Comparison of ENCODE assay signal across 8 cellular contexts in the genomic region with DNA sequence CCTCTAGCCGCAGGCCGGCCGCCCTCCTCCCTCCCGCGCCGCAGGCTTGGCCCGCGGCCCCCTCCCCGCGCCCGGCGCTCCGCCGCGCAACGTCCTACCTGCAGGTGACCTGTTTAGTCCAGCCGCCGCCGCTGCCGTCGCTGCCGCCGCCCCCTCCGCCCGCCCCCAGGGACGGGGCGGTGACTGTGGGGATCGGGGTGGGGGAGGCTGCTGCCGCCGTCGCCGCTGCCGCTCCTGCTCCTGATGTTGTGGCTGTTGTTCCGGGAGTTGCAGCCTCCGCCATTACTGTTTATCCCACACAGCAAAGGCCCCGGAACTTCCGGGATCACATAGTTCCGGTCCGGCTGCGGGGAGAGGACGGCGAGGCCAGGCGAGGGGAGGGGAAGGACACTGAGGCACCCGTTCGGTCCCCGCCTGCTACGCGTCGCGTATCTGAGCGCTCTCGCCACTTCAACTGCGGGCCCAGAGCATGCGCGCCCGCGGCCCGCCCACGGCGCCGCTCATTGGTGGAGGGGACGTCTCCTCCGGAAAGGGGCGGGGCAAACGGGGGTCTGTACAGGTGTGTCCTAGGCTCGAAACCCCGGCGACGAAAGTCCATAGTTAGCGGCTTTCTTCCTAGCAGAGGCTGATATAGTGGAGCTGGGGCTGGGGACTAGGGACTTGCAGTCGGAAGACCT. TPM values are rescaled to one million over a fixed set of nuclear protein-coding genes. Genes with fewer than 3 reads are reported as not detected.
DNase-seq lines count a peak whose midpoint lies in the region; ATAC-seq, FAIRE-seq and TF ChIP-seq lines count a peak whose summit lies in the region.

A gene with protein sequence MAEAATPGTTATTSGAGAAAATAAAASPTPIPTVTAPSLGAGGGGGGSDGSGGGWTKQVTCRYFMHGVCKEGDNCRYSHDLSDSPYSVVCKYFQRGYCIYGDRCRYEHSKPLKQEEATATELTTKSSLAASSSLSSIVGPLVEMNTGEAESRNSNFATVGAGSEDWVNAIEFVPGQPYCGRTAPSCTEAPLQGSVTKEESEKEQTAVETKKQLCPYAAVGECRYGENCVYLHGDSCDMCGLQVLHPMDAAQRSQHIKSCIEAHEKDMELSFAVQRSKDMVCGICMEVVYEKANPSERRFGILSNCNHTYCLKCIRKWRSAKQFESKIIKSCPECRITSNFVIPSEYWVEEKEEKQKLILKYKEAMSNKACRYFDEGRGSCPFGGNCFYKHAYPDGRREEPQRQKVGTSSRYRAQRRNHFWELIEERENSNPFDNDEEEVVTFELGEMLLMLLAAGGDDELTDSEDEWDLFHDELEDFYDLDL (minus strand): TSS at position 444 of the 677 bp plus-strand sequence. CDS start 161 bp downstream, at position 283.

- intact Hi-C loops in HepG2 (cut with micrococcal nuclease; ENCODE audit: unreplicated experiment), result no loop called here

- ATAC-seq in GM19372 (IDR thresholded peaks at IDR 0.05; ENCODE audit: low read depth, unreplicated experiment) (peak; percentile 90), HG03558 (IDR thresholded peaks at IDR 0.05; ENCODE audit: extremely low read depth, unreplicated experiment) (peak; percentile 88), HepG2 (peak; percentile 97)

- CTCF ChIA-PET in HepG2 (lab: Yijun Ruan, JAX; ENCODE audit: low intra/inter-chr PET ratio, low total read pairs), result no interaction called here

- POLR2A ChIA-PET in HepG2 (lab: Yijun Ruan, JAX), result no interaction called here

- no CpG with 5 or more reads among the region's 71 CpGs for WGBS in HepG2 (ENCODE audit: low lambda C conversion rate)

- DNase-seq in C1 segment of cervical spinal cord (lab: John Stamatoyannopoulos, UW), result peak; percentile 71 to 95 (median 92)
- DNase-seq in NCI-H748 treated with DMSO at 0.1 percent for 48 hours (lab: John Stamatoyannopoulos, UW), result peak; percentile 94
- DNase-seq in activated CD4-positive, alpha-beta T cell treated with anti-CD3 and anti-CD28 coated beads, Interleukin-2, amount 50 U/mL, for 4 hours, result peak; percentile 91 to 92
- DNase-seq in dermis blood vessel endothelial cell, result peak; percentile 84
- peak; percentile 93 for DNase-seq in HepG2 (ENCODE audit: low spot score)
- peak; percentile 95 for DNase-seq in stimulated activated CD4-positive, alpha-beta T cell treated with anti-CD3 and anti-CD28 coated beads, Interleukin-4, amount 100 ng/mL, for 1 hour

- TF ChIP-seq RAD21 in HepG2 (CRISPR knock-in tag; IDR thresholded peaks at IDR 0.05), result peak; percentile 6; the same call in 1 of the 2 replicates

- H2AFZ ChIP-seq in HepG2 (ENCODE audit: low read length), result peak within 1 kb of the TSS; percentile 99

- peaks cover 28% of the 10 kb centered on the region for H3K4me1 ChIP-seq in HepG2 (ENCODE audit: insufficient read depth, low read length)

- no peak for TF ChIP-seq CTCF in HepG2 (CRISPR knock-in tag; IDR thresholded peaks at IDR 0.05)

- H3K27ac ChIP-seq in HepG2 (ENCODE audit: extremely low read length, insufficient read depth, low read length), result peak within 1 kb of the TSS; percentile 91

- FAIRE-seq in HepG2 (lab: Jason Lieb, UNC), result peak; percentile 42

- TF ChIP-seq EP300 in HepG2 (IDR thresholded peaks at IDR 0.05; ENCODE audit: low read depth in 2 of 2, low read length in 2 of 2), result no peak
- TF ChIP-seq EP300 in HepG2 (CRISPR knock-in tag; IDR thresholded peaks at IDR 0.05; ENCODE audit: borderline replicate concordance), result no peak

- peak within 1 kb of the TSS; percentile 93 to 95 (median 94) for H3K4me3 ChIP-seq in HepG2 (replicated peaks in 1 of 3; ENCODE audit: insufficient read depth in 1 of 3, low read depth in 2 of 3, low read length in 3 of 3)

- peak within 1 kb of the TSS; percentile 83 for H3K9ac ChIP-seq in HepG2 (ENCODE audit: insufficient read depth, low read depth, low read length)

- peaks cover 30% of the 10 kb centered on the region for H4K20me1 ChIP-seq in HepG2 (ENCODE audit: insufficient read depth, low read length)

- TF ChIP-seq POLR2A in HepG2 (IDR thresholded peaks at IDR 0.05; ENCODE audit: insufficient read depth in 1 of 2, low read depth in 2 of 2, low read length in 2 of 2), result peak; percentile 72 to 83

- in situ Hi-C loops in HepG2 (cut with HindIII; ENCODE audit: extremely low pct_ligation_motif_present, low pct_unique_long_range_greater_than_20kb), result no loop called here

- H3K36me3 ChIP-seq in HepG2 (replicated peaks in 1 of 2; ENCODE audit: control insufficient read depth in 1 of 2, insufficient read depth in 2 of 2, low read length in 2 of 2), result no peaks in the 10 kb centered on the region

- H3K79me2 ChIP-seq in HepG2 (ENCODE audit: insufficient read depth, low read length), result peaks cover 45% of the 10 kb centered on the region

- no peaks in the 10 kb centered on the region for H3K9me3 ChIP-seq in HepG2 (ENCODE audit: low read length)

- H3K27me3 ChIP-seq in HepG2 (ENCODE audit: control insufficient read depth in 1 of 2, insufficient read depth in 2 of 2, low read length in 2 of 2), result no peaks in the 10 kb centered on the region; a peak in 1 of 5 replicates

- no TSS peak for BruUV-seq in HepG2 (replicated peaks; lab: Mats Ljungman, UMichigan)

- H3K4me2 ChIP-seq in HepG2 (ENCODE audit: low read depth, low read length), result peak within 1 kb of the TSS; percentile 90

TF ChIP-seq in HepG2, 621 proteins besides CTCF, POLR2A, EP300 and RAD21 (continues in another document):
- no peak for TF ChIP-seq ZNF572 (CRISPR knock-in tag; IDR thresholded peaks at IDR 0.05)
- TF ChIP-seq ATM (IDR thresholded peaks at IDR 0.05; ENCODE audit: borderline replicate concordance), result no peak
- TF ChIP-seq ZFP36L1 (CRISPR knock-in tag; IDR thresholded peaks at IDR 0.05), result peak; percentile 90; the same call in 1 of the 2 replicates
- TF ChIP-seq ZNF672 (CRISPR knock-in tag; IDR thresholded peaks at IDR 0.05), result no peak
- TF ChIP-seq JARID2 (CRISPR knock-in tag; IDR thresholded peaks at IDR 0.05; ENCODE audit: insufficient replicate concordance), result peak; percentile 51
- TF ChIP-seq GABPB1 (CRISPR knock-in tag; IDR thresholded peaks at IDR 0.05), result peak; percentile 94
- 0 out of 2 replicates have a peak, but pooled peaks have one; percentile 44 for TF ChIP-seq ZKSCAN8 (CRISPR knock-in tag; IDR thresholded peaks at IDR 0.05; ENCODE audit: borderline replicate concordance)
- no peak for TF ChIP-seq RCOR2 (CRISPR knock-in tag; IDR thresholded peaks at IDR 0.05)
- TF ChIP-seq ZNF570 (CRISPR knock-in tag; IDR thresholded peaks at IDR 0.05; ENCODE audit: borderline replicate concordance), result no peak
- peak; percentile 86 for TF ChIP-seq TAF1 (CRISPR knock-in tag; IDR thresholded peaks at IDR 0.05)
- no peak for TF ChIP-seq NCOR1 (IDR thresholded peaks at IDR 0.05; ENCODE audit: borderline replicate concordance, low read length)
- peak; percentile 82 for TF ChIP-seq PHF20 (CRISPR knock-in tag; IDR thresholded peaks at IDR 0.05)
- TF ChIP-seq CENPX (CRISPR knock-in tag; IDR thresholded peaks at IDR 0.05), result no peak
- TF ChIP-seq, protein P1, sequence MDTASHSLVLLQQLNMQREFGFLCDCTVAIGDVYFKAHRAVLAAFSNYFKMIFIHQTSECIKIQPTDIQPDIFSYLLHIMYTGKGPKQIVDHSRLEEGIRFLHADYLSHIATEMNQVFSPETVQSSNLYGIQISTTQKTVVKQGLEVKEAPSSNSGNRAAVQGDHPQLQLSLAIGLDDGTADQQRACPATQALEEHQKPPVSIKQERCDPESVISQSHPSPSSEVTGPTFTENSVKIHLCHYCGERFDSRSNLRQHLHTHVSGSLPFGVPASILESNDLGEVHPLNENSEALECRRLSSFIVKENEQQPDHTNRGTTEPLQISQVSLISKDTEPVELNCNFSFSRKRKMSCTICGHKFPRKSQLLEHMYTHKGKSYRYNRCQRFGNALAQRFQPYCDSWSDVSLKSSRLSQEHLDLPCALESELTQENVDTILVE (CRISPR knock-in tag; IDR thresholded peaks at IDR 0.05), result peak; percentile 72; the same call in 1 of the 2 replicates
- TF ChIP-seq, protein P2, sequence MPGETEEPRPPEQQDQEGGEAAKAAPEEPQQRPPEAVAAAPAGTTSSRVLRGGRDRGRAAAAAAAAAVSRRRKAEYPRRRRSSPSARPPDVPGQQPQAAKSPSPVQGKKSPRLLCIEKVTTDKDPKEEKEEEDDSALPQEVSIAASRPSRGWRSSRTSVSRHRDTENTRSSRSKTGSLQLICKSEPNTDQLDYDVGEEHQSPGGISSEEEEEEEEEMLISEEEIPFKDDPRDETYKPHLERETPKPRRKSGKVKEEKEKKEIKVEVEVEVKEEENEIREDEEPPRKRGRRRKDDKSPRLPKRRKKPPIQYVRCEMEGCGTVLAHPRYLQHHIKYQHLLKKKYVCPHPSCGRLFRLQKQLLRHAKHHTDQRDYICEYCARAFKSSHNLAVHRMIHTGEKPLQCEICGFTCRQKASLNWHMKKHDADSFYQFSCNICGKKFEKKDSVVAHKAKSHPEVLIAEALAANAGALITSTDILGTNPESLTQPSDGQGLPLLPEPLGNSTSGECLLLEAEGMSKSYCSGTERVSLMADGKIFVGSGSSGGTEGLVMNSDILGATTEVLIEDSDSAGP (CRISPR knock-in tag; IDR thresholded peaks at IDR 0.05; ENCODE audit: borderline replicate concordance), result peak; percentile 43

RNA-seq across cellular contexts. Expression of the gene that starts here (rescaled TPM):
- 56.7 and 72.4 TPM in 2 replicates for total RNA-seq in dermis blood vessel endothelial cell
- total RNA-seq in HepG2 (2016; rRNA removed; fragmentation: Illumina TruSeq; extraction: Trizol), result 32.8 and 38.2 TPM in 2 replicates
- 10.2 and 10.5 TPM in 2 replicates for total RNA-seq in HepG2 (2016; cell fraction: cytosol; rRNA removed; fragmentation: Illumina TruSeq; extraction: Trizol; ENCODE audit: low read depth)
- total RNA-seq in HepG2 (2016; cell fraction: insoluble cytoplasmic fraction; rRNA removed; fragmentation: Illumina TruSeq; extraction: Trizol), result 36.2 and 37.5 TPM in 2 replicates
- 20.2 and 21.3 TPM in 2 replicates for total RNA-seq in HepG2 (2016; cell fraction: membrane; rRNA removed; fragmentation: Illumina TruSeq; extraction: Trizol)
- 29.8 and 30.2 TPM in 2 replicates for total RNA-seq in HepG2 (2016; cell fraction: nucleus; rRNA removed; fragmentation: Illumina TruSeq; extraction: Trizol)
- polyA plus RNA-seq in HepG2 (2011; rRNA removed), result 27.5 and 28.5 TPM in 2 replicates
- 25.5 and 28.8 TPM in 2 replicates for polyA plus RNA-seq in HepG2 (2011; cell fraction: cytosol; rRNA removed)
- polyA plus RNA-seq in HepG2 (2011; cell fraction: nucleus; rRNA removed), result 22.5 and 27.8 TPM in 2 replicates
- 54.2 and 55.8 TPM in 2 replicates for polyA plus RNA-seq in HepG2 (2012)
- 7.0 and 7.2 TPM in 2 replicates for polyA plus RNA-seq in HepG2 (2016; cell fraction: cytosol; fragmentation: Illumina TruSeq; extraction: Trizol; ENCODE audit: low read depth)
- polyA plus RNA-seq in HepG2 (2016; cell fraction: insoluble cytoplasmic fraction; fragmentation: Illumina TruSeq; extraction: Trizol; ENCODE audit: low read depth), result 34.8 and 35.1 TPM in 2 replicates
- 11.7 and 14.8 TPM in 2 replicates for polyA plus RNA-seq in HepG2 (2016; cell fraction: membrane; fragmentation: Illumina TruSeq; extraction: Trizol; ENCODE audit: low read depth)
- polyA plus RNA-seq in HepG2 (2016; cell fraction: nucleus; fragmentation: Illumina TruSeq; extraction: Trizol; ENCODE audit: insufficient read depth, low read depth), result 38.2 and 40.5 TPM in 2 replicates
- polyA minus RNA-seq in HepG2 (2011; rRNA and poly(A)+ RNA removed; ENCODE audit: low replicate concordance), result 38.3 and 51.2 TPM in 2 replicates
- polyA minus RNA-seq in HepG2 (2011; cell fraction: cytosol; rRNA and poly(A)+ RNA removed), result 23.6 and 33.5 TPM in 2 replicates
- 31.3 and 38.8 TPM in 2 replicates for polyA minus RNA-seq in HepG2 (2011; cell fraction: nucleus; rRNA and poly(A)+ RNA removed)

Comparison
In these comparisons a context has a peak if more than half of its experiments do, and no peak if none do; other contexts are left out.
1. Peak in every context shown above with its lines: DNase-seq, ATAC-seq, H3K4me3 ChIP-seq and H3K27ac ChIP-seq.